ENCODE assay signal across 24 cellular contexts in the genomic region with DNA sequence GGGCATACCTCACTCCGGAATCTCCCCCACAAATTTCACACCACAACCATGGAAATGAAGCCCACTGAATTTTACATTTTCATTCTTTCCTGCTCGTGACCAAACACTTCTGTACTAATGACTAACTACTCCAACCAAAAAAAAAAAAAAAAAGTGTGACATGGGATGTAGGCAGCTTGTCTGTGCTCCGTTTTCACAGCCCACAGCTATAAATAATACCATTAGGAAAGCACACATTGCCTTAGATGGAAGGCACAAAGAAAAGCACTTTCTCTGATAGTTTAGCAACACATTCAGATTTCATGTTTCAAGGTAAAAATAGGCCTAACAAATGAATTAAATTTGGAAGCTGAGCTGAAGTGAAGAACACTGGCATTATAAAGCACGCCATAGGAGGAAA. TPM values are rescaled to one million over a fixed set of nuclear protein-coding genes. Genes with fewer than 3 reads are reported as not detected.
DNase-seq lines count a peak whose midpoint lies in the region; ATAC-seq and TF ChIP-seq lines count a peak whose summit lies in the region.
"Had no signal": no experiment of that assay in that cellular context is flagged by ENCODE, and none has a peak within 500 bp of the region (broad histone marks: within the 10 kb centered on the region; RNA-seq: fewer than 3 reads in every experiment).

No MANE protein-coding gene starts in this region.

- H3K79me2 ChIP-seq in parathyroid adenoma: no peaks in the 10 kb centered on the region

- H2AFZ ChIP-seq in parathyroid adenoma: peak overlapping the region; percentile 34

- no peak overlapping the region for H3K9ac ChIP-seq in parathyroid adenoma
- H3K9ac ChIP-seq: BLaER1, KMS-11 had no signal

- H3K4me3 ChIP-seq in cardiac muscle cell (no peak overlapping the region), ascending aorta (no peak overlapping the region), parathyroid adenoma (ENCODE audit: low read depth, low read length) (no peak overlapping the region)
- H3K4me3 ChIP-seq: BLaER1, left ventricle myocardium inferior, sigmoid colon, vagina had no signal

- H3K36me3 ChIP-seq in cardiac muscle cell (no peaks in the 10 kb centered on the region), ascending aorta (no peaks in the 10 kb centered on the region), parathyroid adenoma (ENCODE audit: control insufficient read depth, insufficient read depth, low read length) (no peaks in the 10 kb centered on the region)
- H3K36me3 ChIP-seq: BLaER1, left ventricle myocardium inferior, sigmoid colon, vagina had no signal

- H3K27me3 ChIP-seq in cardiac muscle cell (no peaks in the 10 kb centered on the region), ascending aorta (no peaks in the 10 kb centered on the region), parathyroid adenoma (ENCODE audit: control insufficient read depth, insufficient read depth, low read length) (no peaks in the 10 kb centered on the region)
- H3K27me3 ChIP-seq: BLaER1, sigmoid colon, vagina had no signal

- H3K4me1 ChIP-seq in cardiac muscle cell (ENCODE audit: low read depth) (peaks cover 18% of the 10 kb centered on the region), ascending aorta (peaks cover 0 to 3% of the 10 kb centered on the region in 2 donors), parathyroid adenoma (no peaks in the 10 kb centered on the region)
- H3K4me1 ChIP-seq: BLaER1, left ventricle myocardium inferior, sigmoid colon, vagina had no signal

- peak overlapping the region; percentile 90 for H3K27ac ChIP-seq in cardiac muscle cell
- peak overlapping the region; percentile 67 to 73 for H3K27ac ChIP-seq in ascending aorta
- H3K27ac ChIP-seq in parathyroid adenoma: no peak overlapping the region
- H3K27ac ChIP-seq: BLaER1, KMS-11, left ventricle myocardium inferior, RWPE1, vagina had no signal

- no peak overlapping the region for H3K4me2 ChIP-seq in parathyroid adenoma (ENCODE audit: low read length)
- H3K4me2 ChIP-seq: BLaER1, KMS-11 had no signal

- DNase-seq in cardiac muscle cell (ENCODE audit: low read depth in 1 of 2, low spot score in 1 of 2) (peak in 1 of 2 donors; percentile 19), left cardiac atrium (no peak), ascending aorta (ENCODE audit: low spot score in 2 of 2) (no peak), T1000 (lab: John Stamatoyannopoulos, UW) (no peak), posterior cingulate gyrus (no peak)
- DNase-seq: ACHN; activated CD4-positive, alpha-beta T cell treated with anti-CD3 and anti-CD28 coated beads, Interleukin-2, amount 50 U/mL, for 1 hour; activated effector memory CD4-positive, alpha-beta T cell treated with Interleukin-2 at 50 U/mL for 16 hours; DMS79; effector memory CD8-positive, alpha-beta T cell; hypothalamus; left ventricle myocardium inferior; NCI-H1694 treated with DMSO at 0.1 percent for 48 hours; NCI-H2171; NCI-H524; sigmoid colon; stimulated activated CD8-positive, alpha-beta memory T cell treated with anti-CD3 and anti-CD28 coated beads, Interleukin-4, amount 100 ng/mL, for 48 hours had no signal

- TF ChIP-seq CTCF in cardiac muscle cell (IDR thresholded peaks at IDR 0.05; ENCODE audit: low read depth, low read length) (no peak), ascending aorta (IDR thresholded peaks at IDR 0.05) (no peak), parathyroid adenoma (IDR thresholded peaks at IDR 0.05) (no peak)

- H3K9me3 ChIP-seq in cardiac muscle cell (ENCODE audit: low read depth) (no peaks in the 10 kb centered on the region), ascending aorta (no peaks in the 10 kb centered on the region), parathyroid adenoma (ENCODE audit: control insufficient read depth, low read length) (no peaks in the 10 kb centered on the region)
- H3K9me3 ChIP-seq: BLaER1, left ventricle myocardium inferior, sigmoid colon, vagina had no signal

- no peak for ATAC-seq in left cardiac atrium
- ATAC-seq in HG02973 (IDR thresholded peaks at IDR 0.05; ENCODE audit: unreplicated experiment): no peak
- ATAC-seq in HG03025 (IDR thresholded peaks at IDR 0.05; ENCODE audit: low FRiP score, unreplicated experiment): no peak
- ATAC-seq: effector memory CD8-positive, alpha-beta T cell had no signal

- intact Hi-C loops in left cardiac atrium (cut with DNase I): no loop called here
- intact Hi-C loops in ascending aorta (cut with DNase I): loop anchor here (2.0 kb wide), 1 partner anchor 33 kb away; no protein-coding TSS in a partner anchor
- intact Hi-C loops in posterior cingulate gyrus (cut with DNase I): no loop called here

RNA-seq across cellular contexts. Expression of a gene that starts 42.5 kb away (rescaled TPM):
- total RNA-seq in cardiac muscle cell (200 and 260 TPM in 2 replicates), left cardiac atrium (10 to 100 TPM; 47.8 to 53.2 TPM), ascending aorta (370 TPM)
- polyA plus RNA-seq in cardiac muscle cell: 177 and 191 TPM in 2 replicates
